ENCODE assay signal across 8 cellular contexts in genomic region chr1:23100074-23100748, GRCh38.
DNase-seq lines count a peak whose midpoint lies in the region; ATAC-seq and TF ChIP-seq lines count a peak whose summit lies in the region.

No MANE protein-coding gene starts in this region.

- DNase-seq in GM04503 (ENCODE audit: low read depth) (peak; percentile 94), NK-92 (lab: John Stamatoyannopoulos, UW; ENCODE audit: unreplicated experiment) (peak; percentile 14), left ventricle myocardium superior (no peak), GM13977 (ENCODE audit: low spot score) (no peak), NCI-H524 treated with DMSO at 0.1 percent for 48 hours (lab: John Stamatoyannopoulos, UW) (no peak)
- no peak for DNase-seq in stimulated activated naive B cell treated with anti-CD40 and anti-IgM and Interleukin-4, amounts not matched to agents 10 μg/mL and 1 μg/mL and 100 μg/mL, for 72 hours

- ATAC-seq in left ventricle myocardium superior (peak; percentile 66), HG02852 (IDR thresholded peaks at IDR 0.05; ENCODE audit: unreplicated experiment) (no peak)
- ATAC-seq in stimulated activated naive B cell treated with anti-CD40 and anti-IgM and Interleukin-4, amounts not matched to agents 10 μg/mL and 1 μg/mL and 100 μg/mL, for 72 hours (replicated peaks): peak; percentile 69 to 74

- in situ Hi-C loops in GM13977 (cut with MboI; ENCODE audit: low pct_unique_long_range_greater_than_20kb, low sequenced_read_pairs, unreplicated experiment): no loop called here

- H3K27ac Mint-ChIP-seq in activated naive CD8-positive, alpha-beta T cell: peak overlapping the region; percentile 24
- peak overlapping the region; percentile 7 for H3K27ac Mint-ChIP-seq in stimulated activated naive B cell treated with anti-CD40 and anti-IgM and Interleukin-4, amounts not matched to agents 10 μg/mL and 1 μg/mL and 100 μg/mL, for 72 hours

- intact Hi-C loops in left ventricle myocardium superior (cut with micrococcal nuclease): no loop called here

- peaks cover 41% of the 10 kb centered on the region for H3K4me1 Mint-ChIP-seq in activated naive CD8-positive, alpha-beta T cell (ENCODE audit: low read depth)
- H3K4me1 Mint-ChIP-seq in stimulated activated naive B cell treated with anti-CD40 and anti-IgM and Interleukin-4, amounts not matched to agents 10 μg/mL and 1 μg/mL and 100 μg/mL, for 72 hours: peaks cover 19 to 38% of the 10 kb centered on the region in 2 donors

- H3K27me3 Mint-ChIP-seq in activated naive CD8-positive, alpha-beta T cell: no peaks in the 10 kb centered on the region
- no peaks in the 10 kb centered on the region for H3K27me3 Mint-ChIP-seq in stimulated activated naive B cell treated with anti-CD40 and anti-IgM and Interleukin-4, amounts not matched to agents 10 μg/mL and 1 μg/mL and 100 μg/mL, for 72 hours

- H3K4me3 Mint-ChIP-seq in activated naive CD8-positive, alpha-beta T cell: peak overlapping the region; percentile 32
- no peak overlapping the region for H3K4me3 Mint-ChIP-seq in stimulated activated naive B cell treated with anti-CD40 and anti-IgM and Interleukin-4, amounts not matched to agents 10 μg/mL and 1 μg/mL and 100 μg/mL, for 72 hours

- peaks cover 2% of the 10 kb centered on the region for H3K36me3 Mint-ChIP-seq in activated naive CD8-positive, alpha-beta T cell
- peaks cover 6 to 13% of the 10 kb centered on the region in 2 donors for H3K36me3 Mint-ChIP-seq in stimulated activated naive B cell treated with anti-CD40 and anti-IgM and Interleukin-4, amounts not matched to agents 10 μg/mL and 1 μg/mL and 100 μg/mL, for 72 hours

- no peaks in the 10 kb centered on the region for H3K9me3 Mint-ChIP-seq in activated naive CD8-positive, alpha-beta T cell (ENCODE audit: low read depth)
- H3K9me3 Mint-ChIP-seq in stimulated activated naive B cell treated with anti-CD40 and anti-IgM and Interleukin-4, amounts not matched to agents 10 μg/mL and 1 μg/mL and 100 μg/mL, for 72 hours: no peaks in the 10 kb centered on the region

- TF ChIP-seq CTCF in GM13977 (IDR thresholded peaks at IDR 0.05; ENCODE audit: extremely low read depth, insufficient read depth, missing control alignments): no peak

Comparison
In these comparisons a context has a peak if more than half of its experiments do, and no peak if none do; other contexts are left out.
1. DNase-seq: peak in GM04503 (single experiment) and NK-92 (single experiment); none in left ventricle myocardium superior (single experiment), stimulated activated naive B cell treated with anti-CD40 and anti-IgM and Interleukin-4, amounts not matched to agents 10 μg/mL and 1 μg/mL and 100 μg/mL, for 72 hours (single experiment), GM13977 (single experiment) and NCI-H524 treated with DMSO at 0.1 percent for 48 hours (single experiment).